In the genomic region with DNA sequence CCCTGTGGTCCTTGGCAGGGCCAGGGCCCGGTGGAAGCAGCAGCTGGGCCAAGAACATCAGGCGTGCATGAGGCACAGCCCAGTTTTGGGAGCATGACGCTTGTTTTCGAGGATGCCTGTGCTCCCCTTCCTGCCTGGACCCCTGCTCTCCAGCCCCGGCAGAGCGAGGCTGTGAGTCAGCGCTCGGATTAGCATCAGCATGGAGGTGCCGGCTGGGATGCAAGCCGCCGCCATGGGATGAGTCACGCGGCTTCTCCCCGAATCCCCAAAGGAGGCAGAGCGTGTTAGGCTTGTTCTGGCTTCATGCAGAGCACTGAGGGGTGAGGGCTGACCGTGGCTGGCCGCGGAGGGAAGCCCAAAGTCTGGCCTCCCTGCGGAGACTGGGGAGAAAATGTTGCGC, we compare ENCODE assay signal across 2 cellular contexts.
TF ChIP-seq lines count a peak whose summit lies in the region.
"Not testable (repeated sequence)": the region's sequence is repeated elsewhere in the genome, so short reads cannot be mapped to it uniquely, and the experiment has no call there.

No MANE protein-coding gene starts in this region.

TF ChIP-seq in A549, 52 proteins besides CTCF, POLR2A, EP300 and RAD21:
- TF ChIP-seq FOSL2 (IDR thresholded peaks at IDR 0.05): not testable (repeated sequence)
- peak; percentile 29; the same call in 1 of the 2 replicates for TF ChIP-seq FOSL2 (CRISPR knock-in tag; IDR thresholded peaks at IDR 0.05)

TF ChIP-seq in K562, 482 proteins besides CTCF, POLR2A, EP300 and RAD21:
- TF ChIP-seq ARID1B (IDR thresholded peaks at IDR 0.05) (peak; percentile 40; the same call in 1 of the 2 replicates), YY1 (IDR thresholded peaks at IDR 0.05; ENCODE audit: borderline replicate concordance in 1 of 3, control insufficient read depth in 1 of 3, extremely low read depth in 1 of 3, insufficient read depth in 3 of 3, insufficient read length in 1 of 3, insufficient replicate concordance in 2 of 3, low read depth in 1 of 3, low read length in 2 of 3) (peak in 1 of 3 experiments; percentile 18), NFE2 (IDR thresholded peaks at IDR 0.05; ENCODE audit: low read depth) (0 out of 2 replicates have a peak, but pooled peaks have one; percentile 10), JUND (IDR thresholded peaks at IDR 0.05; ENCODE audit: borderline replicate concordance, low read depth, low read length) (peak; percentile 80), JUND (tag; IDR thresholded peaks at IDR 0.05; ENCODE audit: borderline replicate concordance, low read depth, low read length) (peak; percentile 76; the same call in 1 of the 3 replicates), FOSL1 (tag; conservative IDR thresholded peaks at IDR 0.05) (peak; percentile 88), ZNF165 (CRISPR knock-in tag; IDR thresholded peaks at IDR 0.05; ENCODE audit: borderline replicate concordance) (peak; percentile 85; the same call in 1 of the 2 replicates), ZFP36 (IDR thresholded peaks at IDR 0.05; ENCODE audit: low read depth, low read length, partially characterized antibody) (peak; percentile 58), JUN (IDR thresholded peaks at IDR 0.05; ENCODE audit: borderline replicate concordance, low read depth, low read length) (peak; percentile 43; the same call in 1 of the 2 replicates)
- not testable (repeated sequence) for TF ChIP-seq JUN (CRISPR knock-in tag; IDR thresholded peaks at IDR 0.05; ENCODE audit: borderline replicate concordance)
- TF ChIP-seq, protein P1, sequence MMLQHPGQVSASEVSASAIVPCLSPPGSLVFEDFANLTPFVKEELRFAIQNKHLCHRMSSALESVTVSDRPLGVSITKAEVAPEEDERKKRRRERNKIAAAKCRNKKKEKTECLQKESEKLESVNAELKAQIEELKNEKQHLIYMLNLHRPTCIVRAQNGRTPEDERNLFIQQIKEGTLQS (IDR thresholded peaks at IDR 0.05): peak; percentile 67; the same call in 1 of the 2 replicates
- TF ChIP-seq, protein P1 (CRISPR knock-in tag; conservative IDR thresholded peaks at IDR 0.05): not testable (repeated sequence)
TF ChIP-seq in K562: peak in this region for 9; not testable (repeated sequence) for 473.
